14 cellular contexts compared by ENCODE assay signal in the genomic region with DNA sequence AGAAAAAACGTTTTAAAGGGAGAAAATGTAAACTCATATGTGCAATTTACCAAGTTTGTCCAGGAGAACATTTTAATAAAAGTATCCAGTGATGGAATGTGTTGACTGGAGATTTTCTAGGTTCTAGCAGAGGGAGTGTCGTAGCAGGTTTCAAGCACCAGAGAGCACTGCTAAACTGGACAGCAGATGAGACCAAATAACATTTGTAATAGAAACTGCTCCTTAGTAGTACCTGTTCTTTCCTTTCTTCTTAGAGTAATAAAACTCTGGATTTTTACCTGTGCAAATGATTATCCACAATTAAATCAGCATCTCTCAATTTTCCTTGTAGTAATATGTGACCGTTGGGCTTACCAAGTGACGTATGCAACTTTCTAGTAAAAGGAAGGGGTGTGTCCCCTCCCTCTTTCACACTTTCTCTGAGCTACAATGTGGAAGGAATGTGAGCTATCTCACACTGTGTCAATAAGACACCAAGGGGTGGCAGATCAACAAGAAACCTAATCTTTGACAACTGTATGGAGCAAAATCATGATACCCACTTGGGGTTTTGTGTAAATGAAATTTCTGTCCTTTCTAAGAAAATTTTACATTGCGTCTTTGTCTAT. TPM values are rescaled to one million over a fixed set of nuclear protein-coding genes. Genes with fewer than 3 reads are reported as not detected.
DNase-seq lines count a peak whose midpoint lies in the region; ATAC-seq and TF ChIP-seq lines count a peak whose summit lies in the region.
"Had no signal": no experiment of that assay in that cellular context is flagged by ENCODE, and none has a peak within 500 bp of the region (broad histone marks: within the 10 kb centered on the region; RNA-seq: fewer than 3 reads in every experiment).

No MANE protein-coding gene starts in this region.

- H3K4me1 ChIP-seq in mucosa of descending colon (ENCODE audit: low read depth), result no peaks in the 10 kb centered on the region
- H3K4me1 ChIP-seq in tibial nerve, result peaks cover 0 to 8% (median 3%) of the 10 kb centered on the region in 4 donors

- DNase-seq in CD1c-positive myeloid dendritic cell (ENCODE audit: extremely low spot score), result peak; percentile 20
- DNase-seq in dermis blood vessel endothelial cell, result peak; percentile 17
- no peak for DNase-seq in mucosa of descending colon
- no peak for DNase-seq in tibial nerve (ENCODE audit: low spot score in 2 of 2)
- no peak for DNase-seq in anterior cingulate cortex (lab: John Stamatoyannopoulos, UW)
- DNase-seq: CD8-positive, alpha-beta memory T cell; head of caudate nucleus; NCI-H2029 treated with DMSO at 0.1 percent for 48 hours; PC-9; posterior cingulate gyrus had no signal

- H3K9me3 ChIP-seq in mucosa of descending colon, result no peaks in the 10 kb centered on the region
- no peaks in the 10 kb centered on the region for H3K9me3 ChIP-seq in tibial nerve

- no peak overlapping the region for H3K4me3 ChIP-seq in mucosa of descending colon
- no peak overlapping the region for H3K4me3 ChIP-seq in tibial nerve
- H3K4me3 ChIP-seq: PC-9 had no signal

- TF ChIP-seq EP300 in Ishikawa (IDR thresholded peaks at IDR 0.05; ENCODE audit: borderline replicate concordance) (no peak), tibial nerve (IDR thresholded peaks at IDR 0.05) (no peak)

- no peak for TF ChIP-seq POLR2A in tibial nerve (IDR thresholded peaks at IDR 0.05)

- 42 to 60% methylated on average over 5 of the region's 5 CpGs for WGBS in tibial nerve, 2 donors

- ATAC-seq in mucosa of descending colon (peak; percentile 71), GM19463 (IDR thresholded peaks at IDR 0.05; ENCODE audit: unreplicated experiment) (no peak)
- ATAC-seq in activated CD4-positive, CD25-positive, alpha-beta regulatory T cell treated with anti-CD3 and anti-CD28 coated beads, Interleukin-2, amount 50 U/mL, for 24 hours, result no peak

- TF ChIP-seq CTCF in mucosa of descending colon (IDR thresholded peaks at IDR 0.05) (no peak), tibial nerve (IDR thresholded peaks at IDR 0.05) (peak in 2 of 5 experiments; percentile 9 to 33)

- H3K27ac ChIP-seq in tibial nerve, result no peak overlapping the region
- H3K27ac ChIP-seq: PC-9 had no signal

- TF ChIP-seq RAD21 in Ishikawa (IDR thresholded peaks at IDR 0.05; ENCODE audit: low read depth), result peak; percentile 39

- H3K27me3 ChIP-seq in tibial nerve, result no peaks in the 10 kb centered on the region

- H3K36me3 ChIP-seq in mucosa of descending colon (ENCODE audit: low read depth) (no peaks in the 10 kb centered on the region), tibial nerve (no peaks in the 10 kb centered on the region)

- intact Hi-C loops in mucosa of descending colon (cut with DNase I, micrococcal nuclease), result no loop called here

TF ChIP-seq in Ishikawa, 13 proteins besides CTCF, POLR2A, EP300 and RAD21:
- no peak for TF ChIP-seq FOXM1 (IDR thresholded peaks at IDR 0.05; ENCODE audit: borderline replicate concordance, low read depth)
- TF ChIP-seq TCF12 (IDR thresholded peaks at IDR 0.05; ENCODE audit: low read depth), result no peak
- TF ChIP-seq YY1 (IDR thresholded peaks at IDR 0.05; ENCODE audit: low read depth), result no peak
- no peak for TF ChIP-seq ZBTB7A (IDR thresholded peaks at IDR 0.05; ENCODE audit: low read depth)
- no peak for TF ChIP-seq TEAD4 (IDR thresholded peaks at IDR 0.05)
- TF ChIP-seq NFIC (IDR thresholded peaks at IDR 0.05), result no peak
- TF ChIP-seq EGR1 (IDR thresholded peaks at IDR 0.05), result no peak
- no peak for TF ChIP-seq CREB1 (IDR thresholded peaks at IDR 0.05; ENCODE audit: low read depth)
- TF ChIP-seq TAF1 (IDR thresholded peaks at IDR 0.05; ENCODE audit: low read depth), result no peak
- TF ChIP-seq, protein P1, sequence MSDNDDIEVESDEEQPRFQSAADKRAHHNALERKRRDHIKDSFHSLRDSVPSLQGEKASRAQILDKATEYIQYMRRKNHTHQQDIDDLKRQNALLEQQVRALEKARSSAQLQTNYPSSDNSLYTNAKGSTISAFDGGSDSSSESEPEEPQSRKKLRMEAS (IDR thresholded peaks at IDR 0.05), result no peak
- no peak for TF ChIP-seq CEBPB (IDR thresholded peaks at IDR 0.05)
- TF ChIP-seq REST (IDR thresholded peaks at IDR 0.05; ENCODE audit: low read depth), result no peak
- TF ChIP-seq USF1 (IDR thresholded peaks at IDR 0.05), result no peak

RNA-seq across cellular contexts. Expression of gene HPGDS, which starts 9.5 kb away (rescaled TPM):
- total RNA-seq in dermis blood vessel endothelial cell, result not detected in 2 replicates
- 1 to 10 TPM; 1.8 to 6.3 (median 5.4) TPM for total RNA-seq in mucosa of descending colon
- 1 to 10 TPM in 3 of 4 donors, not detected in 1; 1.1 to 3.6 (median 1.8) TPM for total RNA-seq in tibial nerve
- total RNA-seq: dermis microvascular lymphatic vessel endothelial cell, PC-9 had no signal

Comparison
In these comparisons a context has a peak if more than half of its experiments do, and no peak if none do; other contexts are left out.
1. DNase-seq: peak in CD1c-positive myeloid dendritic cell (single experiment) and dermis blood vessel endothelial cell (single experiment); none in mucosa of descending colon (0 of 3), tibial nerve (0 of 2) and anterior cingulate cortex (0 of 58).